11 cellular contexts compared by ENCODE assay signal in the genomic region with DNA sequence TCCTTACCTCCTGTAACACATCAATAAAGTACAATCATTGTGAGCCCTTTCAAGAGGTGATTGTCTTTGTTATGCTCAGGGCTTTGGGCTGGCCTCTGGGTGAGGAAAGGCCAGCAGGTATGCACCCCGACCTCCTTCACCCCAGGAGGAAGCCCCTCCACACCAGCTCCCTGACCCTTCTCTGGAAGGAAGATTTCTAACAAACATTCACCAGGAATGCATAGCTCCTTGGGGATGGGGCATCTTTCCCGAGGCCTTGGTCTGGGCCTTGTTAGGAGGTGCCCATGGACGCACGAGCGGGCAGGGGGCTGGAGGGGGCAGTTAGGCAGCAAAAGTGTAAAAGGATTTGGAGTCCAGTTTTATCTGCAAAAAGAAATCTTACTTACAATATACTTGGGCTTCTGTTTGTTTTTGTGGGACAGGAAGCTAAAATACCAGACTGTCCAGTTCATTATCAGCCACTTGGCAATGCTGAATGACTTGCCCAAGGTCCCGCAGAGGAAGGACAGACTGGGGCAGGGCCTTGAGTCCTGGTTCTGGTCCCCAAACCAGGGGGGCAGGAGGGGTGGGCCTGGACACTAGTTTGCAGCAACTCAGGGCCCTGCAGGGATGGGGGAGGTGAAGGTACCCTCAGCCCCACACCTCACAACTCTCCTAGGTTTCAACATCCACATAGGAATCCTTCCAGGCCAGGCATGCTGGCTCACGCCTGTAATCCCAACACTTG. TPM values are rescaled to one million over a fixed set of nuclear protein-coding genes. Genes with fewer than 3 reads are reported as not detected.
DNase-seq lines count a peak whose midpoint lies in the region; ATAC-seq and TF ChIP-seq lines count a peak whose summit lies in the region.
"Had no signal": no experiment of that assay in that cellular context is flagged by ENCODE, and none has a peak within 500 bp of the region (broad histone marks: within the 10 kb centered on the region; RNA-seq: fewer than 3 reads in every experiment).

No MANE protein-coding gene starts in this region.

- H3K4me1 Mint-ChIP-seq in activated T-helper 2 cell treated with anti-CD3 and anti-CD28 coated beads, Interferon-gamma antibody, Interleukin-2, Interleukin-4, amounts not matched to agents 10 μg/mL and 5 μg/mL and 100 μg/mL, durations not matched to agents 14 hours and 24 hours and 36 hours (ENCODE audit: low read depth) = peaks cover 27% of the 10 kb centered on the region
- H3K4me1 Mint-ChIP-seq in immature natural killer cell = peaks cover 33 to 36% of the 10 kb centered on the region in 2 donors
- H3K4me1 Mint-ChIP-seq in WTC11 = peaks cover 13% of the 10 kb centered on the region

- H3K9me3 ChIP-seq in subcutaneous abdominal adipose tissue (ENCODE audit: control insufficient read depth in 5 of 5, low read length in 5 of 5) = no peaks in the 10 kb centered on the region

- peaks cover 4 to 64% (median 50%) of the 10 kb centered on the region in 5 donors for H3K36me3 ChIP-seq in subcutaneous abdominal adipose tissue (ENCODE audit: control insufficient read depth in 5 of 5, insufficient read depth in 5 of 5, low read length in 5 of 5)

- TF ChIP-seq CTCF in WTC11 (IDR thresholded peaks at IDR 0.05) = no peak

- DNase-seq in activated T-cell treated with anti-CD3 and anti-CD28 coated beads, Interleukin-2, amount 50 U/mL, for 1 hour = peak; percentile 28
- DNase-seq in activated T-cell treated with anti-CD3 and anti-CD28 coated beads for 4 hours (no peak), immature natural killer cell (no peak), WTC11 (ENCODE audit: low spot score) (no peak)
- no peak for DNase-seq in activated T-helper 2 cell treated with anti-CD3 and anti-CD28 coated beads, Interferon-gamma antibody, Interleukin-2, Interleukin-4, amounts not matched to agents 10 μg/mL and 5 μg/mL and 100 μg/mL, durations not matched to agents 14 hours and 24 hours and 36 hours (ENCODE audit: low spot score)
- DNase-seq: NCI-H226 had no signal

- peak overlapping the region in 1 of 5 donors; percentile 3 for H3K9ac ChIP-seq in subcutaneous abdominal adipose tissue (ENCODE audit: low read length in 5 of 5)
- H3K9ac ChIP-seq: KMS-11 had no signal

- no peak overlapping the region for H3K4me3 Mint-ChIP-seq in activated T-helper 2 cell treated with anti-CD3 and anti-CD28 coated beads, Interferon-gamma antibody, Interleukin-2, Interleukin-4, amounts not matched to agents 10 μg/mL and 5 μg/mL and 100 μg/mL, durations not matched to agents 14 hours and 24 hours and 36 hours (ENCODE audit: low read depth)
- H3K4me3 Mint-ChIP-seq in immature natural killer cell = no peak overlapping the region
- no peak overlapping the region for H3K4me3 Mint-ChIP-seq in WTC11

- no peaks in the 10 kb centered on the region for H3K27me3 Mint-ChIP-seq in activated T-helper 2 cell treated with anti-CD3 and anti-CD28 coated beads, Interferon-gamma antibody, Interleukin-2, Interleukin-4, amounts not matched to agents 10 μg/mL and 5 μg/mL and 100 μg/mL, durations not matched to agents 14 hours and 24 hours and 36 hours (ENCODE audit: low read depth)
- H3K27me3 Mint-ChIP-seq in immature natural killer cell (ENCODE audit: low read depth in 3 of 3) (peaks cover 2 to 15% (median 8%) of the 10 kb centered on the region in 3 donors), WTC11 (ENCODE audit: low read depth) (no peaks in the 10 kb centered on the region)

- intact Hi-C loops in activated T-helper 2 cell treated with anti-CD3 and anti-CD28 coated beads, Interferon-gamma antibody, Interleukin-2, Interleukin-4, amounts not matched to agents 10 μg/mL and 5 μg/mL and 100 μg/mL, durations not matched to agents 14 hours and 24 hours and 36 hours (cut with micrococcal nuclease) = no loop called here

- H3K27ac Mint-ChIP-seq in activated T-helper 2 cell treated with anti-CD3 and anti-CD28 coated beads, Interferon-gamma antibody, Interleukin-2, Interleukin-4, amounts not matched to agents 10 μg/mL and 5 μg/mL and 100 μg/mL, durations not matched to agents 14 hours and 24 hours and 36 hours = peak overlapping the region; percentile 48
- H3K27ac Mint-ChIP-seq in immature natural killer cell (peak overlapping the region; percentile 15 to 81 (median 66)), WTC11 (no peak overlapping the region)

- peaks cover 44% of the 10 kb centered on the region for H3K36me3 Mint-ChIP-seq in activated T-helper 2 cell treated with anti-CD3 and anti-CD28 coated beads, Interferon-gamma antibody, Interleukin-2, Interleukin-4, amounts not matched to agents 10 μg/mL and 5 μg/mL and 100 μg/mL, durations not matched to agents 14 hours and 24 hours and 36 hours (ENCODE audit: low read depth)
- peaks cover 5 to 18% (median 10%) of the 10 kb centered on the region in 3 donors for H3K36me3 Mint-ChIP-seq in immature natural killer cell
- peaks cover 20% of the 10 kb centered on the region for H3K36me3 Mint-ChIP-seq in WTC11

- no peaks in the 10 kb centered on the region for H3K27me3 ChIP-seq in subcutaneous abdominal adipose tissue (ENCODE audit: control insufficient read depth in 5 of 5, insufficient read depth in 4 of 5, low read length in 5 of 5)

- CTCF ChIA-PET in WTC11 (lab: Charles Lee) = interaction anchor here (1.1 to 6.4 kb wide), 4 partner anchors 30 to 118 kb away, joined by 3 to 279 read pairs (median 38); a partner anchor contains a TSS

- H3K4me3 ChIP-seq in subcutaneous abdominal adipose tissue (ENCODE audit: low read depth in 1 of 5, low read length in 5 of 5) = no peak overlapping the region
- H3K4me3 ChIP-seq: lung had no signal

- peaks cover 14 to 54% (median 45%) of the 10 kb centered on the region in 5 donors for H3K4me1 ChIP-seq in subcutaneous abdominal adipose tissue (ENCODE audit: control insufficient read depth in 5 of 5, insufficient read depth in 5 of 5, low read length in 5 of 5)

- ATAC-seq in WTC11 = no peak
- ATAC-seq in GM18909 (IDR thresholded peaks at IDR 0.05; ENCODE audit: poor library complexity, unreplicated experiment) = no peak
- no peak for ATAC-seq in activated CD4-positive, CD25-positive, alpha-beta regulatory T cell treated with anti-CD3 and anti-CD28 coated beads, Interleukin-2, amount 50 U/mL, for 24 hours

- POLR2A ChIA-PET in WTC11 (lab: Charles Lee) = interaction anchor here (0.6 to 2.4 kb wide), 3 partner anchors 9 to 200 kb away, joined by 3 to 13 read pairs (median 3); a partner anchor contains a TSS

- H3K9me3 Mint-ChIP-seq in activated T-helper 2 cell treated with anti-CD3 and anti-CD28 coated beads, Interferon-gamma antibody, Interleukin-2, Interleukin-4, amounts not matched to agents 10 μg/mL and 5 μg/mL and 100 μg/mL, durations not matched to agents 14 hours and 24 hours and 36 hours = no peaks in the 10 kb centered on the region
- H3K9me3 Mint-ChIP-seq in immature natural killer cell (no peaks in the 10 kb centered on the region), WTC11 (no peaks in the 10 kb centered on the region)

- peak overlapping the region; percentile 77 for H3K27ac ChIP-seq in subcutaneous abdominal adipose tissue (ENCODE audit: low read depth, low read length)
- H3K27ac ChIP-seq: KMS-11 had no signal

TF ChIP-seq in WTC11, 78 proteins besides CTCF, POLR2A, EP300 and RAD21 (continues in another document):
- TF ChIP-seq SP1 (CRISPR knock-in tag; conservative IDR thresholded peaks at IDR 0.05) = no peak
- TF ChIP-seq, protein P1, sequence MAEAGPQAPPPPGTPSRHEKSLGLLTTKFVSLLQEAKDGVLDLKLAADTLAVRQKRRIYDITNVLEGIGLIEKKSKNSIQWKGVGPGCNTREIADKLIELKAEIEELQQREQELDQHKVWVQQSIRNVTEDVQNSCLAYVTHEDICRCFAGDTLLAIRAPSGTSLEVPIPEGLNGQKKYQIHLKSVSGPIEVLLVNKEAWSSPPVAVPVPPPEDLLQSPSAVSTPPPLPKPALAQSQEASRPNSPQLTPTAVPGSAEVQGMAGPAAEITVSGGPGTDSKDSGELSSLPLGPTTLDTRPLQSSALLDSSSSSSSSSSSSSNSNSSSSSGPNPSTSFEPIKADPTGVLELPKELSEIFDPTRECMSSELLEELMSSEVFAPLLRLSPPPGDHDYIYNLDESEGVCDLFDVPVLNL (CRISPR knock-in tag; IDR thresholded peaks at IDR 0.05; ENCODE audit: borderline replicate concordance, low read depth) = no peak
- no peak for TF ChIP-seq IRF2 (CRISPR knock-in tag; IDR thresholded peaks at IDR 0.05; ENCODE audit: borderline replicate concordance, low read depth)
- TF ChIP-seq TP53 (CRISPR knock-in tag; IDR thresholded peaks at IDR 0.05) = no peak
- no peak for TF ChIP-seq KAT7 (CRISPR knock-in tag; IDR thresholded peaks at IDR 0.05; ENCODE audit: borderline replicate concordance)
- no peak for TF ChIP-seq ZNF416 (CRISPR knock-in tag; IDR thresholded peaks at IDR 0.05)
- TF ChIP-seq GTF2I (CRISPR knock-in tag; conservative IDR thresholded peaks at IDR 0.05) = no peak
- TF ChIP-seq TCF7 (CRISPR knock-in tag; IDR thresholded peaks at IDR 0.05; ENCODE audit: low read depth) = no peak

RNA-seq across cellular contexts. Expression of a gene that starts 10.1 kb away (rescaled TPM):
- total RNA-seq in activated T-helper 2 cell treated with anti-CD3 and anti-CD28 coated beads, Interferon-gamma antibody, Interleukin-2, Interleukin-4, amounts not matched to agents 10 μg/mL and 5 μg/mL and 100 μg/mL, durations not matched to agents 14 hours and 24 hours and 36 hours = 23.6 and 25.3 TPM in 2 replicates
- polyA plus RNA-seq in immature natural killer cell = 10 to 100 TPM in 2 of 3 donors, 1 to 10 TPM in 1; 9.6 to 14.6 (median 13.1) TPM
- total RNA-seq in WTC11 (2021) = 8.4 to 10.9 TPM (median 9.6 TPM) in 3 replicates

RNA-seq across cellular contexts. Expression of a gene that starts 30.1 kb away (rescaled TPM):
- total RNA-seq in activated T-helper 2 cell treated with anti-CD3 and anti-CD28 coated beads, Interferon-gamma antibody, Interleukin-2, Interleukin-4, amounts not matched to agents 10 μg/mL and 5 μg/mL and 100 μg/mL, durations not matched to agents 14 hours and 24 hours and 36 hours = 87.9 and 93.0 TPM in 2 replicates
- 100 to 1,000 TPM; 147 to 185 (median 181) TPM for polyA plus RNA-seq in immature natural killer cell
- 37.4 to 41.3 TPM (median 41.0 TPM) in 3 replicates for total RNA-seq in WTC11 (2021)
